In the genomic region with DNA sequence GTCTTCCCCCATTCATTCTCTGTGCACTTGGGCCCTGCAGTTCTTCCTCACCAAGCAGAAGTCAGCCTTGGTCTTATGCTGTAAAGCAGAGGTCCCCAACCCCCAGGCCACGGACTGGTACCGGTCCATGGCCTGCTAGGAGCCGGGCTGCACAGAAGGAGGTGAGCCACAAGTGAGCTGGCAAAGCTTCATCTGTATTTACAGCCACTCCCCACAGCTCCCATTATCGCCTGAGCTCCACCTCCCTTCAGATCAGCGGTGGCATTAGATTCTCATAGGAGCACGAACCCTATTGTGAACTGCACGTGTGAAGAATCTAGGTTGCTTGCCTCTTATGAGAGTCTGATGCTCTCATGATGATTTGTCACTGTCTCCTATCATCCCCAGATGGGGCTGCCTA, we compare ENCODE assay signal across 20 cellular contexts.
"Had no signal": no experiment of that assay in that cellular context is flagged by ENCODE, and none has a peak within 500 bp of the region (broad histone marks: within the 10 kb centered on the region; RNA-seq: fewer than 3 reads in every experiment).

No MANE protein-coding gene starts in this region.

- H3K27me3 ChIP-seq: breast epithelium, gastrocnemius medialis, heart left ventricle, ovary, spleen, testis had no signal

- H3K27me3 Mint-ChIP-seq: activated naive CD8-positive, alpha-beta T cell treated with anti-CD3 and anti-CD28 coated beads, Interleukin-2, amount 50 U/mL, for 24 hours; activated T-helper 17 cell treated with anti-CD3 and anti-CD28 coated beads, Interleukin-2, amount 50 U/mL, for 72 hours; effector memory CD8-positive, alpha-beta T cell; stimulated activated naive CD8-positive, alpha-beta T cell treated with anti-CD3 and anti-CD28 coated beads, Interleukin-15, amount 100 ng/mL, for 72 hours had no signal

- DNase-seq: activated CD4-positive, CD25-positive, alpha-beta regulatory T cell; activated naive CD4-positive, alpha-beta T cell treated with anti-CD3 and anti-CD28 coated beads for 36 hours; activated naive CD8-positive, alpha-beta T cell treated with anti-CD3 and anti-CD28 coated beads, Interleukin-2, amount 50 U/mL, for 24 hours; activated T-cell treated with anti-CD3 and anti-CD28 coated beads for 4 hours; aorta; dermis blood vessel endothelial cell; effector memory CD8-positive, alpha-beta T cell; gastrocnemius medialis; heart left ventricle; immature natural killer cell; nephron progenitor cell; ovary; spleen; stimulated activated naive CD8-positive, alpha-beta T cell treated with anti-CD3 and anti-CD28 coated beads, Interleukin-15, amount 100 ng/mL, for 72 hours; T-helper 17 cell; testis had no signal

- H3K9me3 Mint-ChIP-seq: activated naive CD4-positive, alpha-beta T cell treated with anti-CD3 and anti-CD28 coated beads for 36 hours; activated T-helper 17 cell treated with anti-CD3 and anti-CD28 coated beads, Interleukin-2, amount 50 U/mL, for 72 hours; nephron progenitor cell had no signal

- H3K4me1 Mint-ChIP-seq: activated naive CD8-positive, alpha-beta T cell treated with anti-CD3 and anti-CD28 coated beads, Interleukin-2, amount 50 U/mL, for 24 hours; activated T-helper 17 cell treated with anti-CD3 and anti-CD28 coated beads, Interleukin-2, amount 50 U/mL, for 72 hours; immature natural killer cell; nephron progenitor cell; stimulated activated naive CD8-positive, alpha-beta T cell treated with anti-CD3 and anti-CD28 coated beads, Interleukin-15, amount 100 ng/mL, for 72 hours; T-helper 17 cell had no signal

- H3K36me3 ChIP-seq: breast epithelium, gastrocnemius medialis, heart left ventricle, ovary, spleen had no signal

- H3K4me3 Mint-ChIP-seq: activated naive CD4-positive, alpha-beta T cell treated with anti-CD3 and anti-CD28 coated beads for 36 hours; activated naive CD8-positive, alpha-beta T cell treated with anti-CD3 and anti-CD28 coated beads, Interleukin-2, amount 50 U/mL, for 24 hours; activated T-helper 17 cell treated with anti-CD3 and anti-CD28 coated beads, Interleukin-2, amount 50 U/mL, for 72 hours; effector memory CD8-positive, alpha-beta T cell; immature natural killer cell; nephron progenitor cell; stimulated activated naive CD8-positive, alpha-beta T cell treated with anti-CD3 and anti-CD28 coated beads, Interleukin-15, amount 100 ng/mL, for 72 hours; T-helper 17 cell had no signal

- ATAC-seq: activated naive CD8-positive, alpha-beta T cell treated with anti-CD3 and anti-CD28 coated beads, Interleukin-2, amount 50 U/mL, for 24 hours; activated T-helper 17 cell treated with anti-CD3 and anti-CD28 coated beads, Interleukin-2, amount 50 U/mL, for 72 hours; effector memory CD8-positive, alpha-beta T cell; gastrocnemius medialis; heart left ventricle; sciatic nerve; stimulated activated naive CD8-positive, alpha-beta T cell treated with anti-CD3 and anti-CD28 coated beads, Interleukin-15, amount 100 ng/mL, for 72 hours; T-helper 17 cell had no signal

- H3K9me3 ChIP-seq: breast epithelium, gastrocnemius medialis, ovary, testis had no signal

- H3K4me1 ChIP-seq: breast epithelium, gastrocnemius medialis, spleen, testis had no signal

- H3K27ac Mint-ChIP-seq: activated naive CD4-positive, alpha-beta T cell treated with anti-CD3 and anti-CD28 coated beads for 36 hours; activated naive CD8-positive, alpha-beta T cell treated with anti-CD3 and anti-CD28 coated beads, Interleukin-2, amount 50 U/mL, for 24 hours; activated T-helper 17 cell treated with anti-CD3 and anti-CD28 coated beads, Interleukin-2, amount 50 U/mL, for 72 hours; effector memory CD8-positive, alpha-beta T cell; immature natural killer cell; nephron progenitor cell; stimulated activated naive CD8-positive, alpha-beta T cell treated with anti-CD3 and anti-CD28 coated beads, Interleukin-15, amount 100 ng/mL, for 72 hours; T-helper 17 cell had no signal

- H3K36me3 Mint-ChIP-seq: immature natural killer cell had no signal

- H3K4me3 ChIP-seq: breast epithelium, gastrocnemius medialis, heart left ventricle, ovary, spleen, testis had no signal

- H3K27ac ChIP-seq: breast epithelium, epithelial cell of prostate, gastrocnemius medialis, heart left ventricle, ovary, spleen, testis had no signal
